12 cellular contexts compared by ENCODE assay signal in genomic region chr12:124236651-124237050, GRCh38. TPM values are rescaled to one million over a fixed set of nuclear protein-coding genes. Genes with fewer than 3 reads are reported as not detected.
A peak's percentile ranks its signal among the peaks of the same experiment; 100 is the strongest.
DNase-seq lines count a peak whose midpoint lies in the region; TF ChIP-seq lines count a peak whose summit lies in the region.
"Had no signal": no experiment of that assay in that cellular context is flagged by ENCODE, and none has a peak within 500 bp of the region (broad histone marks: within the 10 kb centered on the region; RNA-seq: fewer than 3 reads in every experiment).

No MANE protein-coding gene starts in this region.

- peak overlapping the region; percentile 10 to 87 (median 37) for H3K27ac ChIP-seq in stomach
- H3K27ac ChIP-seq in suprapubic skin = no peak overlapping the region
- H3K27ac ChIP-seq: testis had no signal

- H3K36me3 ChIP-seq in stomach (no peaks in the 10 kb centered on the region), suprapubic skin (no peaks in the 10 kb centered on the region)

- no peaks in the 10 kb centered on the region for H3K9me3 ChIP-seq in stomach
- H3K9me3 ChIP-seq in suprapubic skin = no peaks in the 10 kb centered on the region
- H3K9me3 ChIP-seq: testis had no signal

- TF ChIP-seq POLR2A in stomach (IDR thresholded peaks at IDR 0.05) (no peak), suprapubic skin (IDR thresholded peaks at IDR 0.05) (no peak)

- intact Hi-C loops in stomach (cut with DNase I; ENCODE audit: low total_unique reads) = no loop called here

- H3K4me3 ChIP-seq in stomach = no peak overlapping the region
- no peak overlapping the region for H3K4me3 ChIP-seq in suprapubic skin
- H3K4me3 ChIP-seq: GM12878, testis had no signal

- H3K4me1 ChIP-seq in stomach = peaks cover 24 to 45% (median 29%) of the 10 kb centered on the region in 4 donors
- no peaks in the 10 kb centered on the region for H3K4me1 ChIP-seq in suprapubic skin
- H3K4me1 ChIP-seq: testis had no signal

- H3K27me3 ChIP-seq in stomach (no peaks in the 10 kb centered on the region), suprapubic skin (no peaks in the 10 kb centered on the region)
- H3K27me3 ChIP-seq: testis had no signal

- TF ChIP-seq CTCF in stomach (IDR thresholded peaks at IDR 0.05) = no peak
- TF ChIP-seq CTCF in suprapubic skin (IDR thresholded peaks at IDR 0.05) = no peak

- 69 to 80% (median 72%) methylated on average over 6 of the region's 6 CpGs for WGBS in stomach, 5 donors
- 80% methylated on average over 6 of the region's 6 CpGs for WGBS in suprapubic skin

- no peak for TF ChIP-seq EP300 in stomach (IDR thresholded peaks at IDR 0.05)
- no peak for TF ChIP-seq EP300 in suprapubic skin (IDR thresholded peaks at IDR 0.05)

- DNase-seq in HCEC 1CT = peak; percentile 87
- peak; percentile 95 for DNase-seq in amniotic epithelial cell (ENCODE audit: low read depth)
- DNase-seq in glomerular endothelial cell (ENCODE audit: extremely low read depth, low read depth, low spot score) = peak; percentile 78
- DNase-seq in stomach = no peak
- DNase-seq in suprapubic skin (ENCODE audit: low spot score in 2 of 2) = no peak
- DNase-seq in amygdala (lab: John Stamatoyannopoulos, UW) = no peak
- DNase-seq in activated CD4-positive, alpha-beta T cell treated with anti-CD3 and anti-CD28 coated beads, Interleukin-2, amount 50 U/mL, for 1 hour = no peak
- DNase-seq: natural killer cell, NCI-H1417, NCI-H748 treated with DMSO at 0.1 percent for 48 hours, testis had no signal

RNA-seq across cellular contexts. Expression of gene RFLNA, which starts 58.2 kb away (rescaled TPM):
- total RNA-seq in glomerular endothelial cell = 0.41 and 0.87 TPM in 2 replicates
- 100 to 1,000 TPM in 2 of 5 donors, 10 to 100 TPM in 3; 19.2 to 294 (median 78.6) TPM for total RNA-seq in stomach
- 100 to 1,000 TPM in 1 of 3 donors, 10 to 100 TPM in 2; 18.2 to 251 (median 73.1) TPM for polyA plus RNA-seq in stomach
- 1 to 10 TPM in 1 of 4 donors, under 1 TPM in 2, not detected in 1; 0.38 to 1.2 (median 0.91) TPM for total RNA-seq in suprapubic skin
- total RNA-seq: GM12878 had no signal

Comparison
In these comparisons a context has a peak if more than half of its experiments do, and no peak if none do; other contexts are left out.
1. DNase-seq: peak in HCEC 1CT (single experiment), amniotic epithelial cell (single experiment) and glomerular endothelial cell (single experiment); none in stomach (single experiment), suprapubic skin (0 of 2), amygdala (0 of 56) and activated CD4-positive, alpha-beta T cell treated with anti-CD3 and anti-CD28 coated beads, Interleukin-2, amount 50 U/mL, for 1 hour (single experiment).
2. RNA of gene RFLNA, which starts 58.2 kb away (total RNA-seq): 19.2 to 294 TPM in stomach; 0.38 to 1.2 TPM in suprapubic skin and 0.41 to 0.87 TPM in glomerular endothelial cell; every median in the first group is over 4 times any median in the second.